In genomic region chr13:28384789-28385188, GRCh38 we compare ENCODE assay signal across 25 cellular contexts.
"Had no signal": no experiment of that assay in that cellular context is flagged by ENCODE, and none has a peak within 500 bp of the region (broad histone marks: within the 10 kb centered on the region; RNA-seq: fewer than 3 reads in every experiment).

No MANE protein-coding gene starts in this region.

- H3K27ac Mint-ChIP-seq: activated B cell treated with CpG ODN at 0.5 μM for 24 hours; activated CD4-positive, alpha-beta memory T cell treated with anti-CD3 and anti-CD28 coated beads for 36 hours; activated CD8-positive, alpha-beta memory T cell treated with anti-CD3 and anti-CD28 coated beads, Interleukin-2, amount 10 ng/mL, durations not matched to agents 7 days and 5 days; activated naive CD8-positive, alpha-beta T cell treated with anti-CD3 and anti-CD28 coated beads, Interleukin-2, amount 10 ng/mL, durations not matched to agents 7 days and 5 days; activated T-helper 2 cell treated with anti-CD3 and anti-CD28 coated beads, Interferon-gamma antibody, Interleukin-2, Interleukin-4, amounts not matched to agents 10 μg/mL and 5 μg/mL and 100 μg/mL, durations not matched to agents 14 hours and 24 hours and 36 hours; mesothelial cell of epicardium; nephron progenitor cell had no signal

- H3K4me3 ChIP-seq: cardiac muscle cell, lower lobe of right lung, suprapubic skin, vagina had no signal

- DNase-seq: activated B cell treated with CpG ODN at 0.5 μM for 24 hours; activated CD4-positive, alpha-beta memory T cell treated with anti-CD3 and anti-CD28 coated beads for 36 hours; activated CD4-positive, alpha-beta T cell treated with anti-CD3 and anti-CD28 coated beads for 4 hours; activated CD8-positive, alpha-beta memory T cell treated with anti-CD3 and anti-CD28 coated beads, Interleukin-2, amount 10 ng/mL, durations not matched to agents 7 days and 5 days; activated naive CD4-positive, alpha-beta T cell treated with Interleukin-2 at 50 U/mL for 16 hours; activated naive CD8-positive, alpha-beta T cell treated with anti-CD3 and anti-CD28 coated beads, Interleukin-2, amount 10 ng/mL, durations not matched to agents 7 days and 5 days; amygdala; dermis blood vessel endothelial cell; effector memory CD4-positive, alpha-beta T cell; hippocampal formation; islet precursor cell; left colon; lower lobe of right lung; nephron progenitor cell; nucleus accumbens; posterior cingulate gyrus; stimulated activated CD4-positive, alpha-beta T cell treated with anti-CD3 and anti-CD28 coated beads, Interleukin-12 subunit alpha, Interleukin-12 subunit beta, amount 100 ng/mL, for 4 hours; stimulated activated CD4-positive, alpha-beta T cell treated with anti-CD3 and anti-CD28 coated beads, Interleukin-2, amount 100 ng/mL, for 24 hours; stimulated activated naive CD8-positive, alpha-beta T cell treated with anti-CD3 and anti-CD28 coated beads, Interleukin-15, Interleukin-2, amounts not matched to agents 100 U/mL and 50 U/mL, for 24 hours; trophoblast cell had no signal

- H3K4me3 Mint-ChIP-seq: activated B cell treated with CpG ODN at 0.5 μM for 24 hours; activated CD4-positive, alpha-beta memory T cell treated with anti-CD3 and anti-CD28 coated beads for 36 hours; activated CD8-positive, alpha-beta memory T cell treated with anti-CD3 and anti-CD28 coated beads, Interleukin-2, amount 10 ng/mL, durations not matched to agents 7 days and 5 days; activated naive CD8-positive, alpha-beta T cell treated with anti-CD3 and anti-CD28 coated beads, Interleukin-2, amount 10 ng/mL, durations not matched to agents 7 days and 5 days; mesothelial cell of epicardium; nephron progenitor cell had no signal

- H3K9me3 ChIP-seq: lower lobe of right lung, suprapubic skin, vagina had no signal

- H3K27ac ChIP-seq: cardiac muscle cell, lower lobe of right lung, suprapubic skin, vagina had no signal

- H3K36me3 ChIP-seq: cardiac muscle cell, lower lobe of right lung, suprapubic skin, vagina had no signal

- H3K36me3 Mint-ChIP-seq: activated CD8-positive, alpha-beta memory T cell treated with anti-CD3 and anti-CD28 coated beads, Interleukin-2, amount 10 ng/mL, durations not matched to agents 7 days and 5 days; mesothelial cell of epicardium had no signal

- H3K4me1 Mint-ChIP-seq: activated CD8-positive, alpha-beta memory T cell treated with anti-CD3 and anti-CD28 coated beads, Interleukin-2, amount 10 ng/mL, durations not matched to agents 7 days and 5 days had no signal

- H3K27me3 ChIP-seq: cardiac muscle cell, vagina had no signal

- ATAC-seq: activated CD8-positive, alpha-beta memory T cell treated with anti-CD3 and anti-CD28 coated beads, Interleukin-2, amount 10 ng/mL, durations not matched to agents 7 days and 5 days; left colon; lower lobe of right lung; stimulated activated naive CD8-positive, alpha-beta T cell treated with anti-CD3 and anti-CD28 coated beads, Interleukin-15, Interleukin-2, amounts not matched to agents 100 U/mL and 50 U/mL, for 24 hours had no signal

- H3K9me3 Mint-ChIP-seq: activated B cell treated with CpG ODN at 0.5 μM for 24 hours; activated CD4-positive, alpha-beta memory T cell treated with anti-CD3 and anti-CD28 coated beads for 36 hours; activated naive CD8-positive, alpha-beta T cell treated with anti-CD3 and anti-CD28 coated beads, Interleukin-2, amount 10 ng/mL, durations not matched to agents 7 days and 5 days; activated T-helper 2 cell treated with anti-CD3 and anti-CD28 coated beads, Interferon-gamma antibody, Interleukin-2, Interleukin-4, amounts not matched to agents 10 μg/mL and 5 μg/mL and 100 μg/mL, durations not matched to agents 14 hours and 24 hours and 36 hours; mesothelial cell of epicardium; nephron progenitor cell had no signal

- H3K27me3 Mint-ChIP-seq: activated B cell treated with CpG ODN at 0.5 μM for 24 hours had no signal
